ENCODE assay signal across 8 cellular contexts in genomic region chr1:112390335-112390734, GRCh38. TPM values are rescaled to one million over a fixed set of nuclear protein-coding genes. Genes with fewer than 3 reads are reported as not detected.
A peak's percentile ranks its signal among the peaks of the same experiment; 100 is the strongest.
DNase-seq lines count a peak whose midpoint lies in the region; ATAC-seq, FAIRE-seq and TF ChIP-seq lines count a peak whose summit lies in the region.
"Not testable (repeated sequence)": the region's sequence is repeated elsewhere in the genome, so short reads cannot be mapped to it uniquely, and the experiment has no call there.

No MANE protein-coding gene starts in this region.

- H3K9me3 Mint-ChIP-seq in activated T-cell treated with anti-CD3 and anti-CD28 coated beads, Interleukin-2, amount 50 U/mL, for 72 hours; natural killer cell treated with Interleukin-12 subunit alpha and Interleukin-12 subunit beta and Interleukin-15 and Interleukin-18, amount 100 ng/mL, for 72 hours: not testable (repeated sequence)

- not testable (repeated sequence) for H3K27ac Mint-ChIP-seq in activated T-cell treated with anti-CD3 and anti-CD28 coated beads, Interleukin-2, amount 50 U/mL, for 72 hours
- H3K27ac Mint-ChIP-seq in natural killer cell treated with Interleukin-12 subunit alpha and Interleukin-12 subunit beta and Interleukin-15 and Interleukin-18, amount 100 ng/mL, for 72 hours = peak overlapping the region in 1 of 2 donors; percentile 7

- BruUV-seq in OCI-LY7 (replicated peaks; lab: Mats Ljungman, UMichigan) = not testable (repeated sequence)

- not testable (repeated sequence) for H3K36me3 ChIP-seq in OCI-LY7 (ENCODE audit: insufficient read depth, low read length); duodenal mucosa (ENCODE audit: control insufficient read depth in 1 of 2, insufficient read depth in 2 of 2, low read length in 2 of 2); small intestine (ENCODE audit: control insufficient read depth in 2 of 2, insufficient read depth in 2 of 2, low read length in 2 of 2); uterus

- H3K9me3 ChIP-seq in OCI-LY7 (ENCODE audit: low read length); duodenal mucosa (ENCODE audit: control insufficient read depth in 1 of 2, low read length in 2 of 2); right cardiac atrium (ENCODE audit: control insufficient read depth, low read length); small intestine (ENCODE audit: control insufficient read depth, low read depth); uterus: not testable (repeated sequence)

- FAIRE-seq in small intestine (lab: Jason Lieb, UNC) = not testable (repeated sequence)

- H3K79me2 ChIP-seq in OCI-LY7 (ENCODE audit: insufficient read depth, low read depth, low read length) = not testable (repeated sequence)

- H3K4me1 ChIP-seq in OCI-LY7 (ENCODE audit: insufficient read depth, low read length, poor library complexity, severe bottlenecking) (peaks cover 19% of the 10 kb centered on the region), duodenal mucosa (ENCODE audit: control insufficient read depth in 1 of 2, insufficient read depth in 2 of 2, low read length in 2 of 2) (peaks cover 23% of the 10 kb centered on the region in 2 donors), uterus (peaks cover 10 to 18% of the 10 kb centered on the region in 2 donors)
- not testable (repeated sequence) for H3K4me1 ChIP-seq in right cardiac atrium (ENCODE audit: control insufficient read depth, insufficient read depth, low read length); small intestine (ENCODE audit: control insufficient read depth in 2 of 2, insufficient read depth in 1 of 2, low read depth in 1 of 2, low read length in 1 of 2)

- H3K9me2 ChIP-seq in OCI-LY7 (ENCODE audit: insufficient read depth, low read length) = not testable (repeated sequence)

- peak overlapping the region; percentile 77 for H3K4me2 ChIP-seq in OCI-LY7 (ENCODE audit: low read length)

- H3K36me3 Mint-ChIP-seq in activated T-cell treated with anti-CD3 and anti-CD28 coated beads, Interleukin-2, amount 50 U/mL, for 72 hours (ENCODE audit: insufficient read depth in 2 of 2); natural killer cell treated with Interleukin-12 subunit alpha and Interleukin-12 subunit beta and Interleukin-15 and Interleukin-18, amount 100 ng/mL, for 72 hours: not testable (repeated sequence)

- peaks cover 34% of the 10 kb centered on the region for H3K4me1 Mint-ChIP-seq in activated T-cell treated with anti-CD3 and anti-CD28 coated beads, Interleukin-2, amount 50 U/mL, for 72 hours (ENCODE audit: low read depth)
- peaks cover 8 to 12% of the 10 kb centered on the region in 2 donors for H3K4me1 Mint-ChIP-seq in natural killer cell treated with Interleukin-12 subunit alpha and Interleukin-12 subunit beta and Interleukin-15 and Interleukin-18, amount 100 ng/mL, for 72 hours (ENCODE audit: low read depth in 2 of 2)

- H2AFZ ChIP-seq in OCI-LY7 (ENCODE audit: low read length) = not testable (repeated sequence)

- WGBS in right cardiac atrium = 54% methylated on average over 15 of the region's 15 CpGs
- 18 to 55% (median 33%) methylated on average over 15 of the region's 15 CpGs for WGBS in small intestine, 3 donors

- H3K4me3 ChIP-seq in OCI-LY7 (ENCODE audit: low read depth, low read length, poor library complexity, severe bottlenecking) (peak overlapping the region; percentile 54), duodenal mucosa (ENCODE audit: low read depth in 1 of 2, low read length in 2 of 2) (peak overlapping the region; percentile 53 to 76), right cardiac atrium (ENCODE audit: low read length) (peak overlapping the region; percentile 60), small intestine (ENCODE audit: low read depth in 1 of 2, low read length in 2 of 2) (peak overlapping the region in 1 of 2 donors; percentile 22), uterus (peak overlapping the region; percentile 20 to 38)

- not testable (repeated sequence) for H3K27ac ChIP-seq in OCI-LY7 (ENCODE audit: low read depth, low read length, poor library complexity, severe bottlenecking); duodenal mucosa (ENCODE audit: low read depth, low read length); right cardiac atrium (ENCODE audit: low read length)
- peak overlapping the region in 1 of 2 donors; percentile 7 for H3K27ac ChIP-seq in small intestine (ENCODE audit: low read depth in 1 of 2, low read length in 1 of 2)
- H3K27ac ChIP-seq in uterus = peak overlapping the region; percentile 92 to 99

- H3K27me3 Mint-ChIP-seq in activated T-cell treated with anti-CD3 and anti-CD28 coated beads, Interleukin-2, amount 50 U/mL, for 72 hours (ENCODE audit: low read depth) = peaks cover 18% of the 10 kb centered on the region
- H3K27me3 Mint-ChIP-seq in natural killer cell treated with Interleukin-12 subunit alpha and Interleukin-12 subunit beta and Interleukin-15 and Interleukin-18, amount 100 ng/mL, for 72 hours = peaks cover 38 to 46% of the 10 kb centered on the region in 2 donors

- not testable (repeated sequence) for H3K27me3 ChIP-seq in duodenal mucosa (ENCODE audit: control insufficient read depth in 1 of 2, insufficient read depth in 2 of 2, low read length in 2 of 2); right cardiac atrium (ENCODE audit: control insufficient read depth, insufficient read depth); small intestine (ENCODE audit: control insufficient read depth in 2 of 2, insufficient read depth in 2 of 2, low read length in 2 of 2); uterus

- not testable (repeated sequence) for TF ChIP-seq CTCF in OCI-LY7 (conservative IDR thresholded peaks at IDR 0.05; ENCODE audit: low read length); uterus (IDR thresholded peaks at IDR 0.05)

- H3K9ac ChIP-seq in duodenal mucosa (ENCODE audit: low read depth in 1 of 2, low read length in 2 of 2) = peak overlapping the region; percentile 21 to 48

- ATAC-seq in GM18867 (IDR thresholded peaks at IDR 0.05; ENCODE audit: unreplicated experiment) = peak; percentile 8
- not testable (repeated sequence) for ATAC-seq in activated T-cell treated with anti-CD3 and anti-CD28 coated beads, Interleukin-2, amount 50 U/mL, for 72 hours (replicated peaks in 1 of 2); right cardiac atrium; natural killer cell treated with Interleukin-12 subunit alpha and Interleukin-12 subunit beta and Interleukin-15 and Interleukin-18, amount 100 ng/mL, for 72 hours

- intact Hi-C loops in OCI-LY7 (cut with micrococcal nuclease; ENCODE audit: unreplicated experiment) = loop anchor here (1.0 to 10.0 kb wide), 7 partner anchors 116 to 564 kb away; partner anchors contain the start of genes MOV10, PPM1J, RHOC and SLC16A1
- intact Hi-C loops in right cardiac atrium (cut with DNase I) = loop anchor here in 3 of 4 donors (1.0 to 5.0 kb wide), 5 partner anchors 76 to 317 kb away; partner anchors contain the start of genes RHOC (in 2 of the 3), CAPZA1 (in 1 of the 3) and ST7L (in 1 of the 3)
- intact Hi-C loops in uterus (cut with DNase I; ENCODE audit: low total_unique reads) = loop anchor here (5.0 kb wide), 1 partner anchor 77 kb away; no protein-coding TSS in a partner anchor

- not testable (repeated sequence) for H4K20me1 ChIP-seq in OCI-LY7 (ENCODE audit: insufficient read depth, low read length)

- not testable (repeated sequence) for TF ChIP-seq POLR2A in uterus (IDR thresholded peaks at IDR 0.05)

- CTCF ChIA-PET in OCI-LY7 (lab: Charles Lee; ENCODE audit: unreplicated experiment) = interaction anchor here (0.6 kb wide), 1 partner anchor 732 kb away, joined by 3 read pairs; no protein-coding TSS in a partner anchor

- H3K4me3 Mint-ChIP-seq in activated T-cell treated with anti-CD3 and anti-CD28 coated beads, Interleukin-2, amount 50 U/mL, for 72 hours = peak overlapping the region; percentile 8 to 69
- peak overlapping the region; percentile 58 for H3K4me3 Mint-ChIP-seq in natural killer cell treated with Interleukin-12 subunit alpha and Interleukin-12 subunit beta and Interleukin-15 and Interleukin-18, amount 100 ng/mL, for 72 hours

- POLR2A ChIA-PET in OCI-LY7 (lab: Charles Lee) = interaction anchor here (0.6 to 1.6 kb wide), 5 partner anchors 15 to 232 kb away, joined by 3 to 10 read pairs (median 5); partner anchors contain the start of gene CAPZA1

- DNase-seq in OCI-LY7 (ENCODE audit: low spot score); activated T-cell treated with anti-CD3 and anti-CD28 coated beads, Interleukin-2, amount 50 U/mL, for 72 hours; natural killer cell treated with Interleukin-12 subunit alpha and Interleukin-12 subunit beta and Interleukin-15 and Interleukin-18, amount 100 ng/mL, for 72 hours (ENCODE audit: low spot score); uterus: not testable (repeated sequence)
- DNase-seq in right cardiac atrium (peak in 1 of 3 donors; percentile 47), small intestine (peak; percentile 25)

RNA-seq across cellular contexts. Expression of gene CTTNBP2NL, which starts 5.7 kb away (rescaled TPM):
- total RNA-seq in OCI-LY7 (2014; rRNA removed; shearing (Covaris generic)) = 1.5 and 2.1 TPM in 2 replicates
- total RNA-seq in OCI-LY7 (2022) (7.0 and 8.7 TPM in 2 replicates), right cardiac atrium (10 to 100 TPM; 16.2 to 24.9 (median 16.8) TPM), uterus (10 to 100 TPM in 2 of 4 donors, 1 to 10 TPM in 2; 9.4 to 60.5 (median 15.6) TPM)
- 1 to 10 TPM; 3.6 to 4.6 TPM for total RNA-seq in activated T-cell treated with anti-CD3 and anti-CD28 coated beads, Interleukin-2, amount 50 U/mL, for 72 hours
- polyA plus RNA-seq in right cardiac atrium (5.1 TPM), small intestine (1 to 10 TPM; 3.8 to 8.9 (median 4.2) TPM)
- 1 to 10 TPM in 1 of 2 donors, under 1 TPM in 1; 0.67 to 1.8 TPM for total RNA-seq in natural killer cell treated with Interleukin-12 subunit alpha and Interleukin-12 subunit beta and Interleukin-15 and Interleukin-18, amount 100 ng/mL, for 72 hours
